Comparison of ENCODE assay signal across 1 cellular context in the genomic region with DNA sequence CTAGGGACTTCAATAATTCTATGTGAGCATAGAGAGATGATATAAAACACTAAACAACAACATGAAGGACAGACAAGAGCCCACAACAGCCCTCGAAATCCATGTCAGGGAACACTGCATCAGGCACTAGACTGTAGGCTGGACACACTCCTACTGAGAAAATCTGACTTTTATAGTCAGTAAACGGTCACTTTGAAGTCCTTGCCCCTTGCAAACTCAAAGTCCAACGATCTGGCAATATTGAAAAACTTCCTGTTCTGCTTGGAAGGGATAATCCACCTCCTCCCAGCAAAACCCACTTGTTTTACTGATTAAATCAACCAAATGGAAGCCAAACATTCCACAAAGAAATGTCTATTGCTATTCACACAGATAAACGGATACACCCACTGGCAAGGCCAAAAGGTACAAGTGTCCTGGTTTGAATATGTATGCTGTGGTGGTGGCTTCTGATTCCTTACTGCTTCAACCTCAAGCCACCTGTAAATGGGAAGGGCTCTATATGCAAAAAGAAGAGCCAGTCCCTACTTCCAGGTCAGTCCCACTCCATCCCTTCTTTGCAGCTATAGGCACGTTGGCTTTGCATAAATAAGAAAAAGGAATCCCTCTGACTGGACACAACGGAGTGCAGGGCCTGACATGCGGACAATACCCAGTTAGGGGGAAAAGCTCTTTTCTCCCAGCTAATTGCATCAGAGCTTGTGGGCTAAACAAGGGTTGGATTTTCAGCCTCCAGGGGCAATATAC.
TF ChIP-seq lines count a peak whose summit lies in the region.

No MANE protein-coding gene starts in this region.

TF ChIP-seq in HepG2, 621 proteins besides CTCF, POLR2A, EP300 and RAD21 (continued from another document and continues in another):
- TF ChIP-seq NR2F6 (IDR thresholded peaks at IDR 0.05) (peak; percentile 81), NR2F6 (CRISPR knock-in tag; IDR thresholded peaks at IDR 0.05) (peak; percentile 86), ZNF10 (CRISPR knock-in tag; IDR thresholded peaks at IDR 0.05; ENCODE audit: borderline replicate concordance, low read depth) (no peak), SPEN (CRISPR knock-in tag; IDR thresholded peaks at IDR 0.05; ENCODE audit: low read depth) (peak; percentile 57; the same call in 1 of the 2 replicates), ZNF34 (CRISPR knock-in tag; IDR thresholded peaks at IDR 0.05; ENCODE audit: borderline replicate concordance) (no peak), ZNF572 (CRISPR knock-in tag; IDR thresholded peaks at IDR 0.05) (no peak), ZNF776 (CRISPR knock-in tag; IDR thresholded peaks at IDR 0.05) (no peak), ZBTB38 (CRISPR knock-in tag; IDR thresholded peaks at IDR 0.05) (no peak; the same call in 1 of the 2 replicates), ZBTB43 (CRISPR knock-in tag; conservative IDR thresholded peaks at IDR 0.05) (peak; percentile 70; the same call in 1 of the 2 replicates), SRSF1 (optimal IDR thresholded peaks at IDR 0.05; ENCODE audit: low read depth, low read length) (no peak), TSC22D2 (CRISPR knock-in tag; IDR thresholded peaks at IDR 0.05; ENCODE audit: borderline replicate concordance) (no peak), POLR2AphosphoS2 (IDR thresholded peaks at IDR 0.05; ENCODE audit: low read depth, low read length) (no peak), TEAD2 (CRISPR knock-in tag; IDR thresholded peaks at IDR 0.05) (no peak), IKZF1 (IDR thresholded peaks at IDR 0.05) (no peak), MNT (IDR thresholded peaks at IDR 0.05) (no peak), ARNT (IDR thresholded peaks at IDR 0.05) (no peak), ZMYM2 (CRISPR knock-in tag; IDR thresholded peaks at IDR 0.05) (no peak), MEF2D (CRISPR knock-in tag; IDR thresholded peaks at IDR 0.05) (peak; percentile 76), MTA1 (CRISPR knock-in tag; IDR thresholded peaks at IDR 0.05; ENCODE audit: borderline replicate concordance) (peak; percentile 30; the same call in 1 of the 2 replicates), ZFYVE20 (CRISPR knock-in tag; IDR thresholded peaks at IDR 0.05; ENCODE audit: borderline replicate concordance, low read depth) (no peak), PCBP1 (IDR thresholded peaks at IDR 0.05; ENCODE audit: borderline replicate concordance, low read depth, low read length) (no peak), HNF4G (IDR thresholded peaks at IDR 0.05; ENCODE audit: borderline replicate concordance, low read depth, low read length) (peak; percentile 85), HNF4G (CRISPR knock-in tag; IDR thresholded peaks at IDR 0.05; ENCODE audit: borderline replicate concordance, low read depth) (peak; percentile 58; the same call in 1 of the 2 replicates), NCOA1 (CRISPR knock-in tag; IDR thresholded peaks at IDR 0.05) (no peak), SRSF9 (IDR thresholded peaks at IDR 0.05; ENCODE audit: borderline replicate concordance, insufficient read depth, low read depth, low read length, poor library complexity, severe bottlenecking) (no peak), HMGA1 (CRISPR knock-in tag; conservative IDR thresholded peaks at IDR 0.05) (no peak), MYNN (CRISPR knock-in tag; IDR thresholded peaks at IDR 0.05; ENCODE audit: low read depth) (no peak), SYNCRIP (IDR thresholded peaks at IDR 0.05; ENCODE audit: insufficient read depth, low read depth, low read length) (no peak), SOX6 (IDR thresholded peaks at IDR 0.05) (no peak), SOX6 (CRISPR knock-in tag; IDR thresholded peaks at IDR 0.05) (peak; percentile 93), EEA1 (CRISPR knock-in tag; IDR thresholded peaks at IDR 0.05; ENCODE audit: borderline replicate concordance) (no peak), PPARG (CRISPR knock-in tag; conservative IDR thresholded peaks at IDR 0.05) (peak; percentile 86), NFYC (CRISPR knock-in tag; IDR thresholded peaks at IDR 0.05) (no peak), ZBTB20 (CRISPR knock-in tag; IDR thresholded peaks at IDR 0.05; ENCODE audit: borderline replicate concordance, low read depth) (no peak), ZNF234 (CRISPR knock-in tag; conservative IDR thresholded peaks at IDR 0.05) (no peak), GABPA (IDR thresholded peaks at IDR 0.05; ENCODE audit: low read depth, low read length) (no peak), GABPA (CRISPR knock-in tag; IDR thresholded peaks at IDR 0.05; ENCODE audit: low read depth) (peak; percentile 64), FOXJ3 (CRISPR knock-in tag; IDR thresholded peaks at IDR 0.05; ENCODE audit: borderline replicate concordance) (peak; percentile 90; the same call in 1 of the 2 replicates), ZKSCAN1 (IDR thresholded peaks at IDR 0.05; ENCODE audit: low read length) (0 out of 2 replicates have a peak, but pooled peaks have one; percentile 12), ZNF251 (CRISPR knock-in tag; IDR thresholded peaks at IDR 0.05) (no peak), ZNF577 (CRISPR knock-in tag; IDR thresholded peaks at IDR 0.05; ENCODE audit: borderline replicate concordance, low read depth) (no peak)
- TF ChIP-seq, protein P1, sequence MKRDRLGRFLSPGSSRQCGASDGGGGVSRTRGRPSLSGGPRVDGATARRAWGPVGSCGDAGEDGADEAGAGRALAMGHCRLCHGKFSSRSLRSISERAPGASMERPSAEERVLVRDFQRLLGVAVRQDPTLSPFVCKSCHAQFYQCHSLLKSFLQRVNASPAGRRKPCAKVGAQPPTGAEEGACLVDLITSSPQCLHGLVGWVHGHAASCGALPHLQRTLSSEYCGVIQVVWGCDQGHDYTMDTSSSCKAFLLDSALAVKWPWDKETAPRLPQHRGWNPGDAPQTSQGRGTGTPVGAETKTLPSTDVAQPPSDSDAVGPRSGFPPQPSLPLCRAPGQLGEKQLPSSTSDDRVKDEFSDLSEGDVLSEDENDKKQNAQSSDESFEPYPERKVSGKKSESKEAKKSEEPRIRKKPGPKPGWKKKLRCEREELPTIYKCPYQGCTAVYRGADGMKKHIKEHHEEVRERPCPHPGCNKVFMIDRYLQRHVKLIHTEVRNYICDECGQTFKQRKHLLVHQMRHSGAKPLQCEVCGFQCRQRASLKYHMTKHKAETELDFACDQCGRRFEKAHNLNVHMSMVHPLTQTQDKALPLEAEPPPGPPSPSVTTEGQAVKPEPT (CRISPR knock-in tag; IDR thresholded peaks at IDR 0.05; ENCODE audit: low read depth), result no peak
- TF ChIP-seq, protein P2, sequence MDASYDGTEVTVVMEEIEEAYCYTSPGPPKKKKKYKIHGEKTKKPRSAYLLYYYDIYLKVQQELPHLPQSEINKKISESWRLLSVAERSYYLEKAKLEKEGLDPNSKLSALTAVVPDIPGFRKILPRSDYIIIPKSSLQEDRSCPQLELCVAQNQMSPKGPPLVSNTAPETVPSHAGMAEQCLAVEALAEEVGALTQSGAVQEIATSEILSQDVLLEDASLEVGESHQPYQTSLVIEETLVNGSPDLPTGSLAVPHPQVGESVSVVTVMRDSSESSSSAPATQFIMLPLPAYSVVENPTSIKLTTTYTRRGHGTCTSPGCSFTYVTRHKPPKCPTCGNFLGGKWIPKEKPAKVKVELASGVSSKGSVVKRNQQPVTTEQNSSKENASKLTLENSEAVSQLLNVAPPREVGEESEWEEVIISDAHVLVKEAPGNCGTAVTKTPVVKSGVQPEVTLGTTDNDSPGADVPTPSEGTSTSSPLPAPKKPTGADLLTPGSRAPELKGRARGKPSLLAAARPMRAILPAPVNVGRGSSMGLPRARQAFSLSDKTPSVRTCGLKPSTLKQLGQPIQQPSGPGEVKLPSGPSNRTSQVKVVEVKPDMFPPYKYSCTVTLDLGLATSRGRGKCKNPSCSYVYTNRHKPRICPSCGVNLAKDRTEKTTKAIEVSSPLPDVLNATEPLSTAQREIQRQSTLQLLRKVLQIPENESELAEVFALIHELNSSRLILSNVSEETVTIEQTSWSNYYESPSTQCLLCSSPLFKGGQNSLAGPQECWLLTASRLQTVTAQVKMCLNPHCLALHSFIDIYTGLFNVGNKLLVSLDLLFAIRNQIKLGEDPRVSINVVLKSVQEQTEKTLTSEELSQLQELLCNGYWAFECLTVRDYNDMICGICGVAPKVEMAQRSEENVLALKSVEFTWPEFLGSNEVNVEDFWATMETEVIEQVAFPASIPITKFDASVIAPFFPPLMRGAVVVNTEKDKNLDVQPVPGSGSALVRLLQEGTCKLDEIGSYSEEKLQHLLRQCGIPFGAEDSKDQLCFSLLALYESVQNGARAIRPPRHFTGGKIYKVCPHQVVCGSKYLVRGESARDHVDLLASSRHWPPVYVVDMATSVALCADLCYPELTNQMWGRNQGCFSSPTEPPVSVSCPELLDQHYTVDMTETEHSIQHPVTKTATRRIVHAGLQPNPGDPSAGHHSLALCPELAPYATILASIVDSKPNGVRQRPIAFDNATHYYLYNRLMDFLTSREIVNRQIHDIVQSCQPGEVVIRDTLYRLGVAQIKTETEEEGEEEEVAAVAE (CRISPR knock-in tag; IDR thresholded peaks at IDR 0.05; ENCODE audit: borderline replicate concordance), result peak; percentile 18; the same call in 1 of the 2 replicates
- TF ChIP-seq, protein P3, sequence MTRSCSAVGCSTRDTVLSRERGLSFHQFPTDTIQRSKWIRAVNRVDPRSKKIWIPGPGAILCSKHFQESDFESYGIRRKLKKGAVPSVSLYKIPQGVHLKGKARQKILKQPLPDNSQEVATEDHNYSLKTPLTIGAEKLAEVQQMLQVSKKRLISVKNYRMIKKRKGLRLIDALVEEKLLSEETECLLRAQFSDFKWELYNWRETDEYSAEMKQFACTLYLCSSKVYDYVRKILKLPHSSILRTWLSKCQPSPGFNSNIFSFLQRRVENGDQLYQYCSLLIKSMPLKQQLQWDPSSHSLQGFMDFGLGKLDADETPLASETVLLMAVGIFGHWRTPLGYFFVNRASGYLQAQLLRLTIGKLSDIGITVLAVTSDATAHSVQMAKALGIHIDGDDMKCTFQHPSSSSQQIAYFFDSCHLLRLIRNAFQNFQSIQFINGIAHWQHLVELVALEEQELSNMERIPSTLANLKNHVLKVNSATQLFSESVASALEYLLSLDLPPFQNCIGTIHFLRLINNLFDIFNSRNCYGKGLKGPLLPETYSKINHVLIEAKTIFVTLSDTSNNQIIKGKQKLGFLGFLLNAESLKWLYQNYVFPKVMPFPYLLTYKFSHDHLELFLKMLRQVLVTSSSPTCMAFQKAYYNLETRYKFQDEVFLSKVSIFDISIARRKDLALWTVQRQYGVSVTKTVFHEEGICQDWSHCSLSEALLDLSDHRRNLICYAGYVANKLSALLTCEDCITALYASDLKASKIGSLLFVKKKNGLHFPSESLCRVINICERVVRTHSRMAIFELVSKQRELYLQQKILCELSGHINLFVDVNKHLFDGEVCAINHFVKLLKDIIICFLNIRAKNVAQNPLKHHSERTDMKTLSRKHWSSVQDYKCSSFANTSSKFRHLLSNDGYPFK (CRISPR knock-in tag; IDR thresholded peaks at IDR 0.05; ENCODE audit: borderline replicate concordance), result no peak
- TF ChIP-seq, protein P4, sequence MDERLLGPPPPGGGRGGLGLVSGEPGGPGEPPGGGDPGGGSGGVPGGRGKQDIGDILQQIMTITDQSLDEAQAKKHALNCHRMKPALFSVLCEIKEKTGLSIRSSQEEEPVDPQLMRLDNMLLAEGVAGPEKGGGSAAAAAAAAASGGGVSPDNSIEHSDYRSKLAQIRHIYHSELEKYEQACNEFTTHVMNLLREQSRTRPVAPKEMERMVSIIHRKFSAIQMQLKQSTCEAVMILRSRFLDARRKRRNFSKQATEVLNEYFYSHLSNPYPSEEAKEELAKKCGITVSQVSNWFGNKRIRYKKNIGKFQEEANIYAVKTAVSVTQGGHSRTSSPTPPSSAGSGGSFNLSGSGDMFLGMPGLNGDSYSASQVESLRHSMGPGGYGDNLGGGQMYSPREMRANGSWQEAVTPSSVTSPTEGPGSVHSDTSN (CRISPR knock-in tag; IDR thresholded peaks at IDR 0.05), result no peak
- TF ChIP-seq, protein P5, sequence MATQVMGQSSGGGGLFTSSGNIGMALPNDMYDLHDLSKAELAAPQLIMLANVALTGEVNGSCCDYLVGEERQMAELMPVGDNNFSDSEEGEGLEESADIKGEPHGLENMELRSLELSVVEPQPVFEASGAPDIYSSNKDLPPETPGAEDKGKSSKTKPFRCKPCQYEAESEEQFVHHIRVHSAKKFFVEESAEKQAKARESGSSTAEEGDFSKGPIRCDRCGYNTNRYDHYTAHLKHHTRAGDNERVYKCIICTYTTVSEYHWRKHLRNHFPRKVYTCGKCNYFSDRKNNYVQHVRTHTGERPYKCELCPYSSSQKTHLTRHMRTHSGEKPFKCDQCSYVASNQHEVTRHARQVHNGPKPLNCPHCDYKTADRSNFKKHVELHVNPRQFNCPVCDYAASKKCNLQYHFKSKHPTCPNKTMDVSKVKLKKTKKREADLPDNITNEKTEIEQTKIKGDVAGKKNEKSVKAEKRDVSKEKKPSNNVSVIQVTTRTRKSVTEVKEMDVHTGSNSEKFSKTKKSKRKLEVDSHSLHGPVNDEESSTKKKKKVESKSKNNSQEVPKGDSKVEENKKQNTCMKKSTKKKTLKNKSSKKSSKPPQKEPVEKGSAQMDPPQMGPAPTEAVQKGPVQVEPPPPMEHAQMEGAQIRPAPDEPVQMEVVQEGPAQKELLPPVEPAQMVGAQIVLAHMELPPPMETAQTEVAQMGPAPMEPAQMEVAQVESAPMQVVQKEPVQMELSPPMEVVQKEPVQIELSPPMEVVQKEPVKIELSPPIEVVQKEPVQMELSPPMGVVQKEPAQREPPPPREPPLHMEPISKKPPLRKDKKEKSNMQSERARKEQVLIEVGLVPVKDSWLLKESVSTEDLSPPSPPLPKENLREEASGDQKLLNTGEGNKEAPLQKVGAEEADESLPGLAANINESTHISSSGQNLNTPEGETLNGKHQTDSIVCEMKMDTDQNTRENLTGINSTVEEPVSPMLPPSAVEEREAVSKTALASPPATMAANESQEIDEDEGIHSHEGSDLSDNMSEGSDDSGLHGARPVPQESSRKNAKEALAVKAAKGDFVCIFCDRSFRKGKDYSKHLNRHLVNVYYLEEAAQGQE (IDR thresholded peaks at IDR 0.05; ENCODE audit: borderline replicate concordance in 1 of 2, low read depth in 1 of 2, low read length in 2 of 2), result peak in 1 of 2 experiments; percentile 77; a peak in 2 of 4 replicates
